1 cellular context compared by ENCODE assay signal in the genomic region with DNA sequence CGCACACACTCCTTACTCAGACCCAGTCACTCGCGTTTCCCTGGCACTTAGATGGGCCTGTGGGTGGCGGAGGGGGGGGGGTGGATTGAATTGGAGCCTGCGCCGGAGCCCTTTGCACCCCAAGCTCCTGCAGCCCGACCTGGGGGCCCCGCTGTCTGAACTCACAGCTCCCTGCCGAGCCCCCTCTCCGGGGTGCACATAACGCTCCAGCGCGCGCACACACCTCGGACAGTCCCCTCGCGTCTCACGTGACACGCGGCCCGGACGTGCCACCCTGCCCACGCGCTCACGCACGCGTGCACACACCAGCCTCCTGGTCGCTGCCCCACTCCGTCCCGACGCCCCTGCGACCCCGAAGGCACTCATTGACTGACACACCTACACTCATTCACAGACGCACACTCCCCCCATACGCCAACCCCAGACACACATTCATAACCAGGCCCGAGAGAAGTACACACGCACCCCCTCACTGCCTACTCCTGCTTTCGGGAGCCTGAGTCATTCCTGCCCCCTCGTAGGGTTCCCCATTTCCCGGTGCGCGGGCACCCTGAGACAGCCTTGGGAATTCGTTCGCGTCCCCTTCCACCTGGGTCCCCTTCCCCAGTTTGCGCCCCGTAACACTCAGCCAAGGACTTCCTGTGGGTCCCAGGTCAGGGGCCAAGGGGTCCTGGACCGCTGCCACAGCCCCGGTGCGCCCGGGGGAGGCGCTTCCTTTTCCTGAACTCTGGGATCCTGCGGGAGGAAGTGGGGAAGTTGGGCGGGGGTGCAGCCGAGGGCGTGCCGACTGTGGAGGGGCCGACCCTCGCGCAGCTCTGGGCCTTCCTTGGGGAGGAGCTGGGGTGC.
TF ChIP-seq lines count a peak whose summit lies in the region.

No MANE protein-coding gene starts in this region.

TF ChIP-seq in IMR-90, 13 proteins besides CTCF, POLR2A, EP300 and RAD21 (continued from another document):
- no peak for TF ChIP-seq NFE2L2 (IDR thresholded peaks at IDR 0.05; ENCODE audit: low read depth, low read length)
